In genomic region chr10:89413398-89413912, GRCh38 we compare ENCODE assay signal across 8 cellular contexts. TPM values are rescaled to one million over a fixed set of nuclear protein-coding genes. Genes with fewer than 3 reads are reported as not detected.
DNase-seq lines count a peak whose midpoint lies in the region; ATAC-seq, FAIRE-seq and TF ChIP-seq lines count a peak whose summit lies in the region.

No MANE protein-coding gene starts in this region.

- H3K4me3 Mint-ChIP-seq in activated T-helper 1 cell treated with anti-CD3 and anti-CD28 coated beads, Interleukin-12 subunit alpha, Interleukin-12 subunit beta, Interleukin-2, Interleukin-4 antibody, amounts not matched to agents 30 ng/mL and 10 ng/mL and 1 ng/mL, durations not matched to agents 14 hours and 24 hours and 36 hours = peak overlapping the region; percentile 92
- H3K4me3 Mint-ChIP-seq in stimulated activated memory B cell treated with anti-CD40 and anti-IgM and Interleukin-4, amounts not matched to agents 10 μg/mL and 1 μg/mL and 100 μg/mL, for 72 hours = peak overlapping the region; percentile 96

- TF ChIP-seq POLR2A in H54 (IDR thresholded peaks at IDR 0.05; ENCODE audit: low read depth, low read length) = no peak

- no peak for FAIRE-seq in H54 (lab: Jason Lieb, UNC)

- peaks cover 11% of the 10 kb centered on the region for H3K9me3 Mint-ChIP-seq in activated T-helper 1 cell treated with anti-CD3 and anti-CD28 coated beads, Interleukin-12 subunit alpha, Interleukin-12 subunit beta, Interleukin-2, Interleukin-4 antibody, amounts not matched to agents 30 ng/mL and 10 ng/mL and 1 ng/mL, durations not matched to agents 14 hours and 24 hours and 36 hours
- no peaks in the 10 kb centered on the region for H3K9me3 Mint-ChIP-seq in stimulated activated memory B cell treated with anti-CD40 and anti-IgM and Interleukin-4, amounts not matched to agents 10 μg/mL and 1 μg/mL and 100 μg/mL, for 72 hours

- H3K4me1 ChIP-seq in HUES48 (ENCODE audit: control insufficient read depth, insufficient read depth, low read length) (peaks cover 10% of the 10 kb centered on the region), iPS-18a (ENCODE audit: control insufficient read depth, low read depth, low read length) (peaks cover 11% of the 10 kb centered on the region)

- no peak for DNase-seq in activated T-helper 1 cell treated with anti-CD3 and anti-CD28 coated beads, Interleukin-12 subunit alpha, Interleukin-12 subunit beta, Interleukin-2, Interleukin-4 antibody, amounts not matched to agents 30 ng/mL and 10 ng/mL and 1 ng/mL, durations not matched to agents 14 hours and 24 hours and 36 hours (ENCODE audit: low spot score)
- DNase-seq in H54 (ENCODE audit: insufficient read length, low spot score) = no peak

- H3K27ac ChIP-seq in HUES48 (ENCODE audit: low read depth, low read length) (no peak overlapping the region), iPS-18a (ENCODE audit: low read length) (no peak overlapping the region)

- no peak for ATAC-seq in stimulated activated memory B cell treated with anti-CD40 and anti-IgM and Interleukin-4, amounts not matched to agents 10 μg/mL and 1 μg/mL and 100 μg/mL, for 72 hours
- no peak for ATAC-seq in HG03521 (IDR thresholded peaks at IDR 0.05; ENCODE audit: unreplicated experiment)
- ATAC-seq in HG03196 (IDR thresholded peaks at IDR 0.05; ENCODE audit: unreplicated experiment) = no peak
- no peak for ATAC-seq in HG03565 (IDR thresholded peaks at IDR 0.05; ENCODE audit: unreplicated experiment)

- H3K4me1 Mint-ChIP-seq in activated T-helper 1 cell treated with anti-CD3 and anti-CD28 coated beads, Interleukin-12 subunit alpha, Interleukin-12 subunit beta, Interleukin-2, Interleukin-4 antibody, amounts not matched to agents 30 ng/mL and 10 ng/mL and 1 ng/mL, durations not matched to agents 14 hours and 24 hours and 36 hours (ENCODE audit: low read depth) = peaks cover 70% of the 10 kb centered on the region
- peaks cover 42% of the 10 kb centered on the region for H3K4me1 Mint-ChIP-seq in stimulated activated memory B cell treated with anti-CD40 and anti-IgM and Interleukin-4, amounts not matched to agents 10 μg/mL and 1 μg/mL and 100 μg/mL, for 72 hours

- H3K9me3 ChIP-seq in HUES48 (ENCODE audit: control insufficient read depth, insufficient read depth, low read length) (no peaks in the 10 kb centered on the region), iPS-18a (ENCODE audit: control insufficient read depth, low read depth, low read length) (no peaks in the 10 kb centered on the region)

- intact Hi-C loops in activated T-helper 1 cell treated with anti-CD3 and anti-CD28 coated beads, Interleukin-12 subunit alpha, Interleukin-12 subunit beta, Interleukin-2, Interleukin-4 antibody, amounts not matched to agents 30 ng/mL and 10 ng/mL and 1 ng/mL, durations not matched to agents 14 hours and 24 hours and 36 hours (cut with micrococcal nuclease) = loop anchor here (5.0 to 10.0 kb wide), 3 partner anchors 421 to 589 kb away; partner anchors contain the start of genes FAS and STAMBPL1

- H3K9ac ChIP-seq in HUES48 (ENCODE audit: low read depth, low read length) = no peak overlapping the region
- no peak overlapping the region for H3K9ac ChIP-seq in iPS-18a (ENCODE audit: low read length)

- peaks cover 37% of the 10 kb centered on the region for H3K36me3 Mint-ChIP-seq in activated T-helper 1 cell treated with anti-CD3 and anti-CD28 coated beads, Interleukin-12 subunit alpha, Interleukin-12 subunit beta, Interleukin-2, Interleukin-4 antibody, amounts not matched to agents 30 ng/mL and 10 ng/mL and 1 ng/mL, durations not matched to agents 14 hours and 24 hours and 36 hours (ENCODE audit: low read depth)
- H3K36me3 Mint-ChIP-seq in stimulated activated memory B cell treated with anti-CD40 and anti-IgM and Interleukin-4, amounts not matched to agents 10 μg/mL and 1 μg/mL and 100 μg/mL, for 72 hours = peaks cover 6% of the 10 kb centered on the region

- H3K27me3 Mint-ChIP-seq in activated T-helper 1 cell treated with anti-CD3 and anti-CD28 coated beads, Interleukin-12 subunit alpha, Interleukin-12 subunit beta, Interleukin-2, Interleukin-4 antibody, amounts not matched to agents 30 ng/mL and 10 ng/mL and 1 ng/mL, durations not matched to agents 14 hours and 24 hours and 36 hours (ENCODE audit: insufficient read depth) = no peaks in the 10 kb centered on the region
- no peaks in the 10 kb centered on the region for H3K27me3 Mint-ChIP-seq in stimulated activated memory B cell treated with anti-CD40 and anti-IgM and Interleukin-4, amounts not matched to agents 10 μg/mL and 1 μg/mL and 100 μg/mL, for 72 hours

- H3K4me3 ChIP-seq in HUES48 (ENCODE audit: low read depth, low read length) = peak overlapping the region; percentile 71; the same call in 1 of the 2 replicates
- peak overlapping the region; percentile 86 for H3K4me3 ChIP-seq in iPS-18a (ENCODE audit: low read length)

- H3K36me3 ChIP-seq in HUES48 (ENCODE audit: control insufficient read depth, insufficient read depth, low read length) (no peaks in the 10 kb centered on the region), iPS-18a (ENCODE audit: control insufficient read depth, low read depth, low read length) (no peaks in the 10 kb centered on the region)

- peaks cover 27% of the 10 kb centered on the region for H3K27me3 ChIP-seq in HUES48 (ENCODE audit: control insufficient read depth, insufficient read depth, low read length)
- H3K27me3 ChIP-seq in iPS-18a (ENCODE audit: control insufficient read depth, insufficient read depth, low read length) = peaks cover 23% of the 10 kb centered on the region

- H3K27ac Mint-ChIP-seq in activated T-helper 1 cell treated with anti-CD3 and anti-CD28 coated beads, Interleukin-12 subunit alpha, Interleukin-12 subunit beta, Interleukin-2, Interleukin-4 antibody, amounts not matched to agents 30 ng/mL and 10 ng/mL and 1 ng/mL, durations not matched to agents 14 hours and 24 hours and 36 hours = peak overlapping the region; percentile 95
- H3K27ac Mint-ChIP-seq in stimulated activated memory B cell treated with anti-CD40 and anti-IgM and Interleukin-4, amounts not matched to agents 10 μg/mL and 1 μg/mL and 100 μg/mL, for 72 hours = peak overlapping the region; percentile 97

RNA-seq across cellular contexts. Expression of gene IFIT5, which starts 0.9 kb away (rescaled TPM):
- total RNA-seq in activated T-helper 1 cell treated with anti-CD3 and anti-CD28 coated beads, Interleukin-12 subunit alpha, Interleukin-12 subunit beta, Interleukin-2, Interleukin-4 antibody, amounts not matched to agents 30 ng/mL and 10 ng/mL and 1 ng/mL, durations not matched to agents 14 hours and 24 hours and 36 hours = 8.7 TPM in 2 replicates

RNA-seq across cellular contexts. Expression of gene IFIT1, which starts 21.0 kb away (rescaled TPM):
- 0.39 and 0.59 TPM in 2 replicates for total RNA-seq in activated T-helper 1 cell treated with anti-CD3 and anti-CD28 coated beads, Interleukin-12 subunit alpha, Interleukin-12 subunit beta, Interleukin-2, Interleukin-4 antibody, amounts not matched to agents 30 ng/mL and 10 ng/mL and 1 ng/mL, durations not matched to agents 14 hours and 24 hours and 36 hours

RNA-seq across cellular contexts. Expression of gene IFIT1B, which starts 35.6 kb away (rescaled TPM):
- not detected in 2 replicates for total RNA-seq in activated T-helper 1 cell treated with anti-CD3 and anti-CD28 coated beads, Interleukin-12 subunit alpha, Interleukin-12 subunit beta, Interleukin-2, Interleukin-4 antibody, amounts not matched to agents 30 ng/mL and 10 ng/mL and 1 ng/mL, durations not matched to agents 14 hours and 24 hours and 36 hours
